Comparison of ENCODE assay signal across 9 cellular contexts in genomic region chr22:41565403-41566054, GRCh38. TPM values are rescaled to one million over a fixed set of nuclear protein-coding genes. Genes with fewer than 3 reads are reported as not detected.
A peak's percentile ranks its signal among the peaks of the same experiment; 100 is the strongest.
DNase-seq lines count a peak whose midpoint lies in the region; ATAC-seq and TF ChIP-seq lines count a peak whose summit lies in the region.
"Had no signal": no experiment of that assay in that cellular context is flagged by ENCODE, and none has a peak within 500 bp of the region (broad histone marks: within the 10 kb centered on the region; RNA-seq: fewer than 3 reads in every experiment).

No MANE protein-coding gene starts in this region.

- in situ Hi-C loops in gastrocnemius medialis (cut with MboI; ENCODE audit: low sequenced_read_pairs in 4 of 4), result no loop called here

- H3K27me3 ChIP-seq in fibroblast of lung (ENCODE audit: control insufficient read depth, insufficient read depth, low read length) (no peaks in the 10 kb centered on the region), gastrocnemius medialis (no peaks in the 10 kb centered on the region), spleen (replicated peaks in 1 of 7) (peaks cover 0 to 31% (median 6%) of the 10 kb centered on the region in 7 donors), MM.1S (replicated peaks; ENCODE audit: insufficient read depth, low read length) (no peaks in the 10 kb centered on the region)

- H3K9me3 ChIP-seq in fibroblast of lung (ENCODE audit: control insufficient read depth, insufficient read depth, low read depth, low read length), result no peaks in the 10 kb centered on the region
- no peaks in the 10 kb centered on the region for H3K9me3 ChIP-seq in gastrocnemius medialis
- H3K9me3 ChIP-seq in spleen, result no peaks in the 10 kb centered on the region
- no peaks in the 10 kb centered on the region for H3K9me3 ChIP-seq in MM.1S (replicated peaks; ENCODE audit: insufficient read depth, low read length)
- H3K9me3 ChIP-seq: neutrophil had no signal

- 62 to 79% (median 73%) methylated on average over 6 to 8 of the region's 8 CpGs for WGBS in spleen, 5 donors

- no peak overlapping the region for H2AFZ ChIP-seq in fibroblast of lung (ENCODE audit: low read length)
- no peak overlapping the region for H2AFZ ChIP-seq in MM.1S (ENCODE audit: low read length)

- no peak overlapping the region for H3K27ac ChIP-seq in fibroblast of lung (ENCODE audit: insufficient read depth, low read length)
- peak overlapping the region in 3 of 4 donors; percentile 22 to 50 (median 43) for H3K27ac ChIP-seq in gastrocnemius medialis
- no peak overlapping the region for H3K27ac ChIP-seq in spleen
- H3K27ac ChIP-seq in MM.1S (ENCODE audit: low read length), result no peak overlapping the region
- H3K27ac ChIP-seq: neutrophil had no signal

- H3K9ac ChIP-seq in fibroblast of lung (ENCODE audit: insufficient read depth, low read length) (no peak overlapping the region), MM.1S (ENCODE audit: low read length) (no peak overlapping the region)

- H3K4me1 Mint-ChIP-seq in activated T-cell treated with anti-CD3 and anti-CD28 coated beads, Interleukin-2, amount 50 U/mL, for 24 hours (ENCODE audit: low read depth), result peaks cover 5% of the 10 kb centered on the region

- H3K4me1 ChIP-seq in fibroblast of lung (ENCODE audit: control insufficient read depth, extremely low read depth, insufficient read depth, low read length) (peaks cover 15% of the 10 kb centered on the region), gastrocnemius medialis (peaks cover 0 to 6% of the 10 kb centered on the region in 2 donors), spleen (peaks cover 0 to 5% (median 0%) of the 10 kb centered on the region in 6 donors), MM.1S (ENCODE audit: low read length) (no peaks in the 10 kb centered on the region; the same call in 1 of the 2 replicates)

- intact Hi-C loops in gastrocnemius medialis (cut with DNase I; ENCODE audit: low total_unique reads) (no loop called here), spleen (cut with DNase I; ENCODE audit: low total_unique reads) (no loop called here)

- no peaks in the 10 kb centered on the region for H3K36me3 Mint-ChIP-seq in activated T-cell treated with anti-CD3 and anti-CD28 coated beads, Interleukin-2, amount 50 U/mL, for 24 hours (ENCODE audit: low read depth)

- H3K79me2 ChIP-seq in fibroblast of lung (ENCODE audit: control insufficient read depth, insufficient read depth, low read length), result no peaks in the 10 kb centered on the region
- no peaks in the 10 kb centered on the region for H3K79me2 ChIP-seq in MM.1S (ENCODE audit: low read length)

- H4K20me1 ChIP-seq in fibroblast of lung (ENCODE audit: control insufficient read depth, extremely low read depth, insufficient read depth, low read length), result no peaks in the 10 kb centered on the region
- no peaks in the 10 kb centered on the region for H4K20me1 ChIP-seq in MM.1S (ENCODE audit: insufficient read depth, low read length)

- H3K36me3 ChIP-seq in fibroblast of lung (ENCODE audit: control insufficient read depth, insufficient read depth, low read length) (no peaks in the 10 kb centered on the region), gastrocnemius medialis (no peaks in the 10 kb centered on the region), spleen (no peaks in the 10 kb centered on the region), MM.1S (replicated peaks; ENCODE audit: insufficient read depth, low read length) (no peaks in the 10 kb centered on the region)
- H3K36me3 ChIP-seq: neutrophil had no signal

- DNase-seq in activated T-cell treated with anti-CD3 and anti-CD28 coated beads, Interleukin-2, amount 50 U/mL, for 24 hours, result no peak
- no peak for DNase-seq in activated T-cell treated with anti-CD3 and anti-CD28 coated beads, Interleukin-2, amount 50 U/mL, for 1 hour
- DNase-seq in SW480 (ENCODE audit: low spot score) (peak; percentile 42), fibroblast of lung (ENCODE audit: low read depth in 2 of 2) (peak; percentile 84 to 88), gastrocnemius medialis (peak; percentile 15 to 34), spleen (no peak), MM.1S (no peak)

- no peaks in the 10 kb centered on the region for H3K9me2 ChIP-seq in MM.1S (replicated peaks; ENCODE audit: insufficient read depth, low read length)

- no peak overlapping the region for H3K4me3 Mint-ChIP-seq in activated T-cell treated with anti-CD3 and anti-CD28 coated beads, Interleukin-2, amount 50 U/mL, for 24 hours

- no peaks in the 10 kb centered on the region for H3F3A ChIP-seq in MM.1S (ENCODE audit: insufficient read depth, low read length)

- no peaks in the 10 kb centered on the region for H3K9me3 Mint-ChIP-seq in activated T-cell treated with anti-CD3 and anti-CD28 coated beads, Interleukin-2, amount 50 U/mL, for 24 hours

- H3K4me2 ChIP-seq in fibroblast of lung (ENCODE audit: extremely low read depth, insufficient read depth, low read length), result no peak overlapping the region
- no peak overlapping the region for H3K4me2 ChIP-seq in MM.1S (ENCODE audit: low read depth, low read length)

- H3K27me3 Mint-ChIP-seq in activated T-cell treated with anti-CD3 and anti-CD28 coated beads, Interleukin-2, amount 50 U/mL, for 24 hours, result peaks cover 13% of the 10 kb centered on the region

- peak; percentile 62 to 77 for ATAC-seq in gastrocnemius medialis
- ATAC-seq in GM21737 (IDR thresholded peaks at IDR 0.05; ENCODE audit: unreplicated experiment), result no peak

- TF ChIP-seq CTCF in fibroblast of lung (conservative IDR thresholded peaks at IDR 0.05 in 1 of 2, IDR thresholded peaks at IDR 0.05 in 1 of 2; ENCODE audit: low read depth in 1 of 2, low read length in 2 of 2) (no peak), gastrocnemius medialis (IDR thresholded peaks at IDR 0.05 in 4 of 5, conservative IDR thresholded peaks at IDR 0.05 in 1 of 5) (no peak), spleen (IDR thresholded peaks at IDR 0.05 in 8 of 11, conservative IDR thresholded peaks at IDR 0.05 in 3 of 11) (no peak), MM.1S (IDR thresholded peaks at IDR 0.05; ENCODE audit: low read length) (no peak)

- H3K4me3 ChIP-seq in fibroblast of lung (replicated peaks in 1 of 4; ENCODE audit: control extremely low read depth in 1 of 4, insufficient read depth in 1 of 4, low read depth in 3 of 4, low read length in 4 of 4) (no peak overlapping the region), gastrocnemius medialis (no peak overlapping the region), spleen (no peak overlapping the region), MM.1S (ENCODE audit: low read length) (no peak overlapping the region)

- peak overlapping the region; percentile 17 for H3K27ac Mint-ChIP-seq in activated T-cell treated with anti-CD3 and anti-CD28 coated beads, Interleukin-2, amount 50 U/mL, for 24 hours

- no peak for TF ChIP-seq POLR2A in gastrocnemius medialis (IDR thresholded peaks at IDR 0.05)
- TF ChIP-seq POLR2A in spleen (IDR thresholded peaks at IDR 0.05), result no peak

RNA-seq across cellular contexts. Expression of gene CSDC2, which starts 4.7 kb away (rescaled TPM):
- total RNA-seq in fibroblast of lung (8.2 and 15.2 TPM in 2 replicates), gastrocnemius medialis (1 to 10 TPM in 1 of 4 donors, under 1 TPM in 3; 0.41 to 3.9 (median 0.89) TPM), spleen (under 1 TPM in 4 of 7 donors, not detected in 3; 0.19 to 0.73 (median 0.28) TPM)
- polyA plus RNA-seq in fibroblast of lung (3.3 and 11.2 TPM in 2 replicates), spleen (under 1 TPM; 0.37 to 0.73 (median 0.58) TPM)
- polyA plus RNA-seq in fibroblast of lung (2012), result 8.2 and 32.3 TPM in 2 replicates
- polyA minus RNA-seq in fibroblast of lung (ENCODE audit: low replicate concordance), result 6.2 and 14.9 TPM in 2 replicates

RNA-seq across cellular contexts. Expression of gene POLR3H, which starts 21.3 kb away (rescaled TPM):
- total RNA-seq in fibroblast of lung (15.4 and 19.7 TPM in 2 replicates), gastrocnemius medialis (10 to 100 TPM in 1 of 4 donors, 1 to 10 TPM in 3; 5.7 to 11.0 (median 6.9) TPM), spleen (10 to 100 TPM; 14.4 to 30.9 (median 22.4) TPM)
- polyA plus RNA-seq in fibroblast of lung (42.6 and 62.5 TPM in 2 replicates), spleen (10 to 100 TPM; 12.6 to 24.3 (median 14.6) TPM)
- 45.0 and 75.3 TPM in 2 replicates for polyA plus RNA-seq in fibroblast of lung (2012)
- 86.8 and 140 TPM in 2 replicates for polyA minus RNA-seq in fibroblast of lung (ENCODE audit: low replicate concordance)

RNA-seq across cellular contexts. Expression of gene PMM1, which starts 24.1 kb away (rescaled TPM):
- total RNA-seq in fibroblast of lung, result 26.2 and 32.4 TPM in 2 replicates
- polyA plus RNA-seq in fibroblast of lung, result 73.0 and 110 TPM in 2 replicates
- 79.3 and 106 TPM in 2 replicates for polyA plus RNA-seq in fibroblast of lung (2012)
- polyA minus RNA-seq in fibroblast of lung (ENCODE audit: low replicate concordance), result 58.3 and 100 TPM in 2 replicates
- total RNA-seq in gastrocnemius medialis, result 10 to 100 TPM; 11.6 to 23.3 (median 16.5) TPM
- total RNA-seq in spleen, result 10 to 100 TPM; 15.1 to 25.0 (median 15.9) TPM
- polyA plus RNA-seq in spleen, result 10 to 100 TPM; 18.9 to 20.2 (median 20.2) TPM

RNA-seq across cellular contexts. Expression of gene DESI1, which starts 55.3 kb away (rescaled TPM):
- total RNA-seq in fibroblast of lung, result 8.0 and 11.9 TPM in 2 replicates
- 22.4 and 22.6 TPM in 2 replicates for polyA plus RNA-seq in fibroblast of lung
- polyA plus RNA-seq in fibroblast of lung (2012), result 20.7 and 23.9 TPM in 2 replicates
- 37.0 and 45.6 TPM in 2 replicates for polyA minus RNA-seq in fibroblast of lung (ENCODE audit: low replicate concordance)
- 10 to 100 TPM; 11.0 to 23.7 (median 20.5) TPM for total RNA-seq in gastrocnemius medialis
- total RNA-seq in spleen, result 10 to 100 TPM; 17.5 to 29.8 (median 24.5) TPM
- 10 to 100 TPM in 1 of 3 donors, 1 to 10 TPM in 2; 8.1 to 13.5 (median 9.8) TPM for polyA plus RNA-seq in spleen

RNA-seq across cellular contexts. Expression of gene XRCC6, which starts 55.6 kb away (rescaled TPM):
- total RNA-seq in fibroblast of lung (268 and 282 TPM in 2 replicates), gastrocnemius medialis (100 to 1,000 TPM; 220 to 285 (median 278) TPM), spleen (100 to 1,000 TPM; 122 to 183 (median 156) TPM)
- polyA plus RNA-seq in fibroblast of lung (183 and 280 TPM in 2 replicates), spleen (100 to 1,000 TPM in 2 of 3 donors, 10 to 100 TPM in 1; 93.6 to 129 (median 128) TPM)
- 282 and 405 TPM in 2 replicates for polyA plus RNA-seq in fibroblast of lung (2012)
- 125 and 199 TPM in 2 replicates for polyA minus RNA-seq in fibroblast of lung (ENCODE audit: low replicate concordance)

Comparison
In these comparisons a context has a peak if more than half of its experiments do, and no peak if none do; other contexts are left out.
1. DNase-seq: peak in SW480 (single experiment), fibroblast of lung (2 of 2) and gastrocnemius medialis (2 of 2); none in activated T-cell treated with anti-CD3 and anti-CD28 coated beads, Interleukin-2, amount 50 U/mL, for 24 hours (single experiment), activated T-cell treated with anti-CD3 and anti-CD28 coated beads, Interleukin-2, amount 50 U/mL, for 1 hour (single experiment), spleen (single experiment) and MM.1S (single experiment).
2. H3K27ac ChIP-seq: peak in gastrocnemius medialis (3 of 4); none in fibroblast of lung (single experiment), spleen (0 of 8) and MM.1S (single experiment).